ENCODE assay signal across 16 cellular contexts in genomic region chr5:160547061-160547460, GRCh38.
DNase-seq lines count a peak whose midpoint lies in the region; ATAC-seq and TF ChIP-seq lines count a peak whose summit lies in the region.
"Had no signal": no experiment of that assay in that cellular context is flagged by ENCODE, and none has a peak within 500 bp of the region (broad histone marks: within the 10 kb centered on the region; RNA-seq: fewer than 3 reads in every experiment).

No MANE protein-coding gene starts in this region.

- H3K27ac ChIP-seq in foreskin keratinocyte, result peak overlapping the region; percentile 42
- H3K27ac ChIP-seq: A549, C4-2B had no signal

- TF ChIP-seq CTCF in foreskin keratinocyte (conservative IDR thresholded peaks at IDR 0.05), result no peak

- intact Hi-C loops in activated T-helper 2 cell treated with anti-CD3 and anti-CD28 coated beads, Interferon-gamma antibody, Interleukin-2, Interleukin-4, amounts not matched to agents 10 μg/mL and 5 μg/mL and 100 μg/mL, durations not matched to agents 14 hours and 24 hours and 36 hours (cut with micrococcal nuclease), result loop anchor here (1.0 to 10.0 kb wide), 2 partner anchors 8 to 772 kb away; no protein-coding TSS in a partner anchor

- H3K4me3 Mint-ChIP-seq in activated T-cell treated with anti-CD3 and anti-CD28 coated beads, Interleukin-2, amount 50 U/mL, for 72 hours, result peak overlapping the region in 1 of 2 donors; percentile 38
- H3K4me3 Mint-ChIP-seq in activated T-helper 2 cell treated with anti-CD3 and anti-CD28 coated beads, Interferon-gamma antibody, Interleukin-2, Interleukin-4, amounts not matched to agents 10 μg/mL and 5 μg/mL and 100 μg/mL, durations not matched to agents 14 hours and 24 hours and 36 hours (ENCODE audit: low read depth), result no peak overlapping the region
- H3K4me3 Mint-ChIP-seq: CD4-positive, alpha-beta memory T cell; HFFc6 had no signal

- no peak for ATAC-seq in activated T-cell treated with anti-CD3 and anti-CD28 coated beads, Interleukin-2, amount 50 U/mL, for 72 hours (replicated peaks in 1 of 2)
- ATAC-seq in foreskin keratinocyte, result no peak
- ATAC-seq: A549, HepG2 had no signal

- H3K36me3 Mint-ChIP-seq in activated T-cell treated with anti-CD3 and anti-CD28 coated beads, Interleukin-2, amount 50 U/mL, for 72 hours (ENCODE audit: insufficient read depth in 2 of 2), result peaks cover 7 to 12% of the 10 kb centered on the region in 2 donors
- peaks cover 6% of the 10 kb centered on the region for H3K36me3 Mint-ChIP-seq in activated T-helper 2 cell treated with anti-CD3 and anti-CD28 coated beads, Interferon-gamma antibody, Interleukin-2, Interleukin-4, amounts not matched to agents 10 μg/mL and 5 μg/mL and 100 μg/mL, durations not matched to agents 14 hours and 24 hours and 36 hours (ENCODE audit: low read depth)
- H3K36me3 Mint-ChIP-seq: CD4-positive, alpha-beta memory T cell had no signal

- peak; percentile 15 to 29 for DNase-seq in activated T-cell treated with anti-CD3 and anti-CD28 coated beads, Interleukin-2, amount 50 U/mL, for 72 hours
- DNase-seq in activated T-cell treated with anti-CD3 and anti-CD28 coated beads, Interleukin-2, amount 50 U/mL, for 1 hour, result no peak
- DNase-seq in RKO (ENCODE audit: low spot score) (peak; percentile 64), foreskin keratinocyte (no peak), ecto neural progenitor cell (ENCODE audit: low spot score) (no peak), T-helper 1 cell (no peak)
- DNase-seq in activated T-helper 2 cell treated with anti-CD3 and anti-CD28 coated beads, Interferon-gamma antibody, Interleukin-2, Interleukin-4, amounts not matched to agents 10 μg/mL and 5 μg/mL and 100 μg/mL, durations not matched to agents 14 hours and 24 hours and 36 hours (ENCODE audit: low spot score), result no peak
- DNase-seq: BE2C; CD4-positive, alpha-beta memory T cell; DMS153; GF-D8; HCEC 1CT; HFFc6 had no signal

- no peaks in the 10 kb centered on the region for H3K27me3 ChIP-seq in foreskin keratinocyte
- H3K27me3 ChIP-seq: BE2C had no signal

- H3K27ac Mint-ChIP-seq in activated T-cell treated with anti-CD3 and anti-CD28 coated beads, Interleukin-2, amount 50 U/mL, for 72 hours, result no peak overlapping the region
- H3K27ac Mint-ChIP-seq in activated T-helper 2 cell treated with anti-CD3 and anti-CD28 coated beads, Interferon-gamma antibody, Interleukin-2, Interleukin-4, amounts not matched to agents 10 μg/mL and 5 μg/mL and 100 μg/mL, durations not matched to agents 14 hours and 24 hours and 36 hours, result peak overlapping the region; percentile 5
- H3K27ac Mint-ChIP-seq: CD4-positive, alpha-beta memory T cell; HFFc6 had no signal

- peaks cover 34% of the 10 kb centered on the region for H3K4me1 ChIP-seq in foreskin keratinocyte
- H3K4me1 ChIP-seq: A549, BE2C had no signal

- H3K9me3 Mint-ChIP-seq in activated T-cell treated with anti-CD3 and anti-CD28 coated beads, Interleukin-2, amount 50 U/mL, for 72 hours, result peaks cover 7 to 8% of the 10 kb centered on the region in 2 donors
- H3K9me3 Mint-ChIP-seq in activated T-helper 2 cell treated with anti-CD3 and anti-CD28 coated beads, Interferon-gamma antibody, Interleukin-2, Interleukin-4, amounts not matched to agents 10 μg/mL and 5 μg/mL and 100 μg/mL, durations not matched to agents 14 hours and 24 hours and 36 hours, result peaks cover 15% of the 10 kb centered on the region
- H3K9me3 Mint-ChIP-seq: HFFc6 had no signal

- H3K27me3 Mint-ChIP-seq in activated T-cell treated with anti-CD3 and anti-CD28 coated beads, Interleukin-2, amount 50 U/mL, for 72 hours (ENCODE audit: low read depth), result peaks cover 33% of the 10 kb centered on the region
- H3K27me3 Mint-ChIP-seq in activated T-helper 2 cell treated with anti-CD3 and anti-CD28 coated beads, Interferon-gamma antibody, Interleukin-2, Interleukin-4, amounts not matched to agents 10 μg/mL and 5 μg/mL and 100 μg/mL, durations not matched to agents 14 hours and 24 hours and 36 hours (ENCODE audit: low read depth), result no peaks in the 10 kb centered on the region

- peaks cover 78% of the 10 kb centered on the region for H3K4me1 Mint-ChIP-seq in activated T-cell treated with anti-CD3 and anti-CD28 coated beads, Interleukin-2, amount 50 U/mL, for 72 hours (ENCODE audit: low read depth)
- H3K4me1 Mint-ChIP-seq in activated T-helper 2 cell treated with anti-CD3 and anti-CD28 coated beads, Interferon-gamma antibody, Interleukin-2, Interleukin-4, amounts not matched to agents 10 μg/mL and 5 μg/mL and 100 μg/mL, durations not matched to agents 14 hours and 24 hours and 36 hours (ENCODE audit: low read depth), result peaks cover 59% of the 10 kb centered on the region
- H3K4me1 Mint-ChIP-seq: CD4-positive, alpha-beta memory T cell had no signal

Comparison
In these comparisons a context has a peak if more than half of its experiments do, and no peak if none do; other contexts are left out.
1. DNase-seq: peak in activated T-cell treated with anti-CD3 and anti-CD28 coated beads, Interleukin-2, amount 50 U/mL, for 72 hours (2 of 2) and RKO (single experiment); none in activated T-cell treated with anti-CD3 and anti-CD28 coated beads, Interleukin-2, amount 50 U/mL, for 1 hour (single experiment), activated T-helper 2 cell treated with anti-CD3 and anti-CD28 coated beads, Interferon-gamma antibody, Interleukin-2, Interleukin-4, amounts not matched to agents 10 μg/mL and 5 μg/mL and 100 μg/mL, durations not matched to agents 14 hours and 24 hours and 36 hours (single experiment), foreskin keratinocyte (0 of 2), ecto neural progenitor cell (single experiment) and T-helper 1 cell (0 of 5).